1 cellular context compared by ENCODE assay signal in genomic region chr2:11710632-11711381, GRCh38.
TF ChIP-seq lines count a peak whose summit lies in the region.

No MANE protein-coding gene starts in this region.

TF ChIP-seq in IMR-90, 13 proteins besides CTCF, POLR2A, EP300 and RAD21 (continued from another document):
- no peak for TF ChIP-seq CEBPB (IDR thresholded peaks at IDR 0.05; ENCODE audit: low read depth, low read length)
- no peak for TF ChIP-seq ELK1 (IDR thresholded peaks at IDR 0.05; ENCODE audit: borderline replicate concordance, low read depth, low read length)
